30 cellular contexts compared by ENCODE assay signal in the genomic region with DNA sequence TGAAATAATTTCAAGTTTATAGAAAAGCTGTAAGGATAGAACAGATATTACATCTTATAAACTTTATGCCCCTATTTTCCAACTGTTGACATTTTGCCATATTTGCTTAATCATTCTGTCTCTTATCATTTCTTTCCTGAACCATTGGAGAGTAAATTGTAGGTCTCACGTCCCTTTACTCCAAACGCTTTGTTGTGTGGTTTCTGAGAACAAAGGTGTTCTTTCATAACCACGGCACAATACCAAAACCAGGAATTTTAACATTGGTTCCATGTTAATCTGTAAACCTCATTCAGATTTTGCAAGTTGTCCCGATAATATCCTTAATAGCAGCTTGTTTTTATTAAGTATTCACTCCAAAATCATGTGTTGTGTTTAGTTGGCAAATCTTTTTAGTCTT.
DNase-seq lines count a peak whose midpoint lies in the region; ATAC-seq, FAIRE-seq and TF ChIP-seq lines count a peak whose summit lies in the region.
"Had no signal": no experiment of that assay in that cellular context is flagged by ENCODE, and none has a peak within 500 bp of the region (broad histone marks: within the 10 kb centered on the region; RNA-seq: fewer than 3 reads in every experiment).

No MANE protein-coding gene starts in this region.

- H3K36me3 Mint-ChIP-seq in CD4-positive, alpha-beta T cell (ENCODE audit: low read depth): peaks cover under 1% of the 10 kb centered on the region
- no peaks in the 10 kb centered on the region for H3K36me3 Mint-ChIP-seq in astrocyte (ENCODE audit: low read depth, unreplicated experiment)

- H3K9me3 Mint-ChIP-seq in CD4-positive, alpha-beta T cell: no peaks in the 10 kb centered on the region
- no peaks in the 10 kb centered on the region for H3K9me3 Mint-ChIP-seq in astrocyte (ENCODE audit: unreplicated experiment)
- H3K9me3 Mint-ChIP-seq: activated CD8-positive, alpha-beta T cell treated with anti-CD3 and anti-CD28 coated beads for 36 hours; stimulated activated memory B cell treated with anti-CD40 and anti-IgM and Interleukin-4, amounts not matched to agents 10 μg/mL and 1 μg/mL and 100 μg/mL, for 72 hours had no signal

- no peak for TF ChIP-seq POLR2A in ovary (IDR thresholded peaks at IDR 0.05)

- peak in 1 of 2 donors; percentile 22 for TF ChIP-seq RAD21 in liver (IDR thresholded peaks at IDR 0.05)

- H3K4me2 ChIP-seq in astrocyte (ENCODE audit: low read length): peak overlapping the region; percentile 19
- H3K4me2 ChIP-seq: BLaER1, PC-9 had no signal

- H3K9ac ChIP-seq in astrocyte (ENCODE audit: low read length): no peak overlapping the region
- H3K9ac ChIP-seq in liver (ENCODE audit: low read depth in 1 of 2, low read length in 2 of 2): no peak overlapping the region
- H3K9ac ChIP-seq in colonic mucosa (ENCODE audit: low read depth in 2 of 2, low read length in 2 of 2): no peak overlapping the region
- H3K9ac ChIP-seq: BLaER1 had no signal

- peaks cover 85% of the 10 kb centered on the region for H3K4me1 Mint-ChIP-seq in CD4-positive, alpha-beta T cell (ENCODE audit: low read depth)
- H3K4me1 Mint-ChIP-seq in astrocyte (ENCODE audit: low read depth, unreplicated experiment): peaks cover 28% of the 10 kb centered on the region

- no peak for TF ChIP-seq CTCF in CD4-positive, alpha-beta T cell (IDR thresholded peaks at IDR 0.05)
- TF ChIP-seq CTCF in astrocyte (IDR thresholded peaks at IDR 0.05; ENCODE audit: insufficient read depth, low read depth, low read length) (no peak), liver (IDR thresholded peaks at IDR 0.05; ENCODE audit: low read depth, low read length, missing input control) (no peak), colonic mucosa (IDR thresholded peaks at IDR 0.05) (no peak), ovary (IDR thresholded peaks at IDR 0.05) (no peak)

- H3K4me1 ChIP-seq in astrocyte (ENCODE audit: insufficient read depth, low read length) (no peaks in the 10 kb centered on the region), liver (ENCODE audit: control insufficient read depth in 4 of 4, insufficient read depth in 4 of 4, low read length in 3 of 4) (peaks cover 0 to 5% (median 4%) of the 10 kb centered on the region in 4 donors), colonic mucosa (peaks cover 8% of the 10 kb centered on the region), ovary (ENCODE audit: insufficient read depth) (no peaks in the 10 kb centered on the region)
- H3K4me1 ChIP-seq: BLaER1, testis, uterus had no signal

- H4K20me1 ChIP-seq in astrocyte (ENCODE audit: insufficient read depth, low read length): peaks cover 72% of the 10 kb centered on the region

- H3K27me3 Mint-ChIP-seq in CD4-positive, alpha-beta T cell: no peaks in the 10 kb centered on the region
- no peaks in the 10 kb centered on the region for H3K27me3 Mint-ChIP-seq in astrocyte (ENCODE audit: low read depth, unreplicated experiment)
- H3K27me3 Mint-ChIP-seq: activated CD8-positive, alpha-beta T cell treated with anti-CD3 and anti-CD28 coated beads for 36 hours; stimulated activated memory B cell treated with anti-CD40 and anti-IgM and Interleukin-4, amounts not matched to agents 10 μg/mL and 1 μg/mL and 100 μg/mL, for 72 hours had no signal

- CTCF ChIA-PET in CD4-positive, alpha-beta T cell (lab: Charles Lee): no interaction called here

- H3K79me2 ChIP-seq in astrocyte (ENCODE audit: insufficient read depth, low read length): peaks cover 69% of the 10 kb centered on the region

- POLR2A ChIA-PET in CD4-positive, alpha-beta T cell (lab: Charles Lee): no interaction called here

- H3K36me3 ChIP-seq in astrocyte (ENCODE audit: insufficient read depth, low read length): no peaks in the 10 kb centered on the region
- H3K36me3 ChIP-seq in liver (ENCODE audit: control insufficient read depth in 4 of 4, insufficient read depth in 3 of 4, low read depth in 1 of 4, low read length in 3 of 4): no peaks in the 10 kb centered on the region
- no peaks in the 10 kb centered on the region for H3K36me3 ChIP-seq in colonic mucosa
- no peaks in the 10 kb centered on the region for H3K36me3 ChIP-seq in ovary
- H3K36me3 ChIP-seq: BLaER1, esophagus muscularis mucosa, MG63, neutrophil, uterus had no signal

- WGBS in liver: 27% methylated on average over 4 of the region's 4 CpGs
- 52 to 70% (median 68%) methylated on average over 4 of the region's 4 CpGs for WGBS in ovary, 3 donors

- no peak for FAIRE-seq in astrocyte (lab: Jason Lieb, UNC)
- FAIRE-seq: bronchial epithelial cell, GM12891, islet of Langerhans, K562 had no signal

- TF ChIP-seq EP300 in ovary (IDR thresholded peaks at IDR 0.05): no peak

- intact Hi-C loops in CD4-positive, alpha-beta T cell (cut with DNase I, micrococcal nuclease): no loop called here
- intact Hi-C loops in colonic mucosa (cut with DNase I) (no loop called here), ovary (cut with DNase I) (no loop called here)

- peak overlapping the region; percentile 5 for H3K27ac Mint-ChIP-seq in CD4-positive, alpha-beta T cell
- no peak overlapping the region for H3K27ac Mint-ChIP-seq in astrocyte (ENCODE audit: unreplicated experiment)
- H3K27ac Mint-ChIP-seq: activated CD8-positive, alpha-beta T cell treated with anti-CD3 and anti-CD28 coated beads for 36 hours; stimulated activated memory B cell treated with anti-CD40 and anti-IgM and Interleukin-4, amounts not matched to agents 10 μg/mL and 1 μg/mL and 100 μg/mL, for 72 hours had no signal

- H2AFZ ChIP-seq in astrocyte (ENCODE audit: low read depth, low read length): no peak overlapping the region
- H2AFZ ChIP-seq: PC-9 had no signal

- H3K4me3 ChIP-seq in astrocyte (ENCODE audit: insufficient read depth, low read depth, low read length) (no peak overlapping the region), liver (ENCODE audit: low read depth in 1 of 3, low read length in 3 of 3) (no peak overlapping the region), colonic mucosa (no peak overlapping the region), ovary (no peak overlapping the region)
- H3K4me3 ChIP-seq: BLaER1, esophagus muscularis mucosa, K562, MG63, PC-9, testis, uterus had no signal

- no peaks in the 10 kb centered on the region for H3K9me3 ChIP-seq in CD4-positive, alpha-beta T cell (ENCODE audit: control insufficient read depth, low read length)
- H3K9me3 ChIP-seq in astrocyte (ENCODE audit: insufficient read depth, low read depth, low read length) (no peaks in the 10 kb centered on the region), liver (ENCODE audit: control insufficient read depth in 4 of 4, low read length in 3 of 4) (no peaks in the 10 kb centered on the region), colonic mucosa (no peaks in the 10 kb centered on the region), ovary (no peaks in the 10 kb centered on the region)
- H3K9me3 ChIP-seq: BLaER1, esophagus muscularis mucosa, MG63, neutrophil, testis, uterus had no signal

- no peak overlapping the region for H3K4me3 Mint-ChIP-seq in CD4-positive, alpha-beta T cell
- no peak overlapping the region for H3K4me3 Mint-ChIP-seq in astrocyte (ENCODE audit: unreplicated experiment)
- H3K4me3 Mint-ChIP-seq: activated CD8-positive, alpha-beta T cell treated with anti-CD3 and anti-CD28 coated beads for 36 hours; stimulated activated memory B cell treated with anti-CD40 and anti-IgM and Interleukin-4, amounts not matched to agents 10 μg/mL and 1 μg/mL and 100 μg/mL, for 72 hours had no signal

- no peak for DNase-seq in CD4-positive, alpha-beta T cell
- peak; percentile 31 for DNase-seq in H4 (ENCODE audit: low spot score)
- peak; percentile 53 for DNase-seq in astrocyte (ENCODE audit: low read depth)
- no peak for DNase-seq in colonic mucosa
- no peak for DNase-seq in activated naive CD4-positive, alpha-beta T cell (lab: John Stamatoyannopoulos, UW)
- DNase-seq in activated gamma-delta T cell (lab: John Stamatoyannopoulos, UW): no peak
- DNase-seq in ovary: no peak
- DNase-seq: activated CD4-positive, CD25-positive, alpha-beta regulatory T cell treated with anti-CD3 and anti-CD28 coated beads, Interleukin-2, amount 50 U/mL, for 72 hours; activated CD8-positive, alpha-beta T cell treated with anti-CD3 and anti-CD28 coated beads for 36 hours; activated gamma-delta T cell treated with Interleukin-2 at 50 U/mL for 16 hours; cortex of kidney; DND-41; MG63; NCI-H1417; NCI-H2081; NCI-H446 treated with DMSO at 0.1 percent for 48 hours; PC-9; SIG-M5; stimulated activated CD4-positive, alpha-beta T cell treated with anti-CD3 and anti-CD28 coated beads, Interleukin-2, amount 100 ng/mL, for 48 hours; testis; uterus had no signal

- no peaks in the 10 kb centered on the region for H3K27me3 ChIP-seq in CD4-positive, alpha-beta T cell (ENCODE audit: control insufficient read depth, insufficient read depth, low read length)
- H3K27me3 ChIP-seq in astrocyte (ENCODE audit: insufficient read depth, low read length) (no peaks in the 10 kb centered on the region), liver (ENCODE audit: control insufficient read depth in 4 of 4, insufficient read depth in 4 of 4, low read length in 3 of 4) (no peaks in the 10 kb centered on the region), colonic mucosa (no peaks in the 10 kb centered on the region), ovary (no peaks in the 10 kb centered on the region)
- H3K27me3 ChIP-seq: BLaER1, esophagus muscularis mucosa, MG63, neutrophil, testis, uterus had no signal

- H3K27ac ChIP-seq in CD4-positive, alpha-beta T cell (ENCODE audit: low read depth, low read length): no peak overlapping the region
- H3K27ac ChIP-seq in astrocyte (ENCODE audit: low read depth, low read length) (no peak overlapping the region), liver (ENCODE audit: low read depth in 1 of 2, low read length in 2 of 2) (no peak overlapping the region), colonic mucosa (no peak overlapping the region), ovary (no peak overlapping the region)
- H3K27ac ChIP-seq: BLaER1, neutrophil, PC-9, testis had no signal

- no peak for ATAC-seq in CD4-positive, alpha-beta T cell (ENCODE audit: poor library complexity)
- ATAC-seq: activated CD8-positive, alpha-beta T cell treated with anti-CD3 and anti-CD28 coated beads for 36 hours; K562; stimulated activated memory B cell treated with anti-CD40 and anti-IgM and Interleukin-4, amounts not matched to agents 10 μg/mL and 1 μg/mL and 100 μg/mL, for 72 hours had no signal

TF ChIP-seq in liver, 16 proteins besides CTCF, POLR2A, EP300 and RAD21 (continues in another document):
- no peak for TF ChIP-seq GABPA (IDR thresholded peaks at IDR 0.05 in 1 of 2, conservative IDR thresholded peaks at IDR 0.05 in 1 of 2)

Comparison
In these comparisons a context has a peak if more than half of its experiments do, and no peak if none do; other contexts are left out.
1. DNase-seq: peak in H4 (single experiment) and astrocyte (single experiment); none in CD4-positive, alpha-beta T cell (0 of 10), colonic mucosa (single experiment), activated naive CD4-positive, alpha-beta T cell (0 of 4), activated gamma-delta T cell (single experiment) and ovary (0 of 5).